In the genomic region with DNA sequence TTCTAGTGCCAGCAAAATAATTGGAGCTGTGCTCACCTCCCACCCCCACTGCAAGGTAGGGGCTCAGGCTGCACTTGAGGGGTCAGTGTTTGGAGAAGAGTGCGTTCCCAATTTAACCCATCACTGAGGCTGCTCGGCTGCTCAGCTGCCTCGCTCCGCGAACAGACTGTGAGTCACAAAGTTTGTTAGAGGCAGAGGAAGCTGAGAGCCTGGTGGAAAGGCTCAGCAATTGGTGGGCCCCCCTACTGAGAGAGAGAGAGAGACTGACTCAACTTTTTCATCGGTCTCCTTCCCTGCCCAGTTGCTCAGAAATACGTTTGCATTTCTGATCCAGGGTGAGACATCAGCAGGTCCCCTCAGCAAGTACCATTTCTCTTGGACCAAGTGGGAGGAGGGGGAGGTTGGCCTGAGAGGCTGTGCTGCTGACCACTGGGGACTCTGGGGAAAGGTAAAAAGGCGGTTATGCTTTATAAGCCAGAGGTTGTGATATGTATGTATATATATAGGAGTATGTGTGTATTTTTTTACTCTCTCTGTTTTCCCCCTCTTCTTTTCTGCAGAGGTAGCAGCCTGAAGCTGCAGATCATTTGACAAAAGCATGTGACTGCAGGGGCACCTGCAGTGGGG, we compare ENCODE assay signal across 8 cellular contexts. TPM values are rescaled to one million over a fixed set of nuclear protein-coding genes. Genes with fewer than 3 reads are reported as not detected.
A peak's percentile ranks its signal among the peaks of the same experiment; 100 is the strongest.
DNase-seq lines count a peak whose midpoint lies in the region; ATAC-seq and TF ChIP-seq lines count a peak whose summit lies in the region.

No MANE protein-coding gene starts in this region.

- H3K27me3 ChIP-seq in neuron (ENCODE audit: insufficient read depth, low read length), result peaks cover 8% of the 10 kb centered on the region

- no peak overlapping the region for H3K27ac Mint-ChIP-seq in activated B cell treated with CpG ODN at 0.5 μM for 24 hours

- in situ Hi-C loops in ACHN (cut with HindIII; ENCODE audit: low pct_ligation_motif_present, low pct_unique_long_range_greater_than_20kb, low sequenced_read_pairs), result no loop called here

- intact Hi-C loops in activated B cell treated with CpG ODN at 0.5 μM for 24 hours (cut with micrococcal nuclease), result loop anchor here (5.0 to 10.0 kb wide), 3 partner anchors 156 to 831 kb away; a partner anchor contains a TSS

- POLR2A ChIA-PET in activated B cell treated with CpG ODN at 0.5 μM for 24 hours (lab: Charles Lee), result interaction anchor here (0.5 kb wide), 1 partner anchor 289 kb away, joined by 5 read pairs; no protein-coding TSS in a partner anchor

- H3K4me1 ChIP-seq in neuron (ENCODE audit: insufficient read depth, low read length), result peaks cover 18% of the 10 kb centered on the region

- H3K36me3 ChIP-seq in neuron (ENCODE audit: insufficient read depth, low read length), result no peaks in the 10 kb centered on the region

- ATAC-seq in activated B cell treated with CpG ODN at 0.5 μM for 24 hours (ENCODE audit: low read depth) (no peak), HG02870 (IDR thresholded peaks at IDR 0.05; ENCODE audit: unreplicated experiment) (no peak)

- H3K9me3 ChIP-seq in neuron (ENCODE audit: low read length), result no peaks in the 10 kb centered on the region

- H3K4me3 ChIP-seq in HFF-Myc (replicated peaks; ENCODE audit: low read depth, low read length) (peak overlapping the region; percentile 46; the same call in 1 of the 2 replicates), neuron (ENCODE audit: low read length) (peak overlapping the region; percentile 62)

- H3K9me3 Mint-ChIP-seq in activated B cell treated with CpG ODN at 0.5 μM for 24 hours, result no peaks in the 10 kb centered on the region

- H3K4me1 Mint-ChIP-seq in activated B cell treated with CpG ODN at 0.5 μM for 24 hours, result peaks cover 27% of the 10 kb centered on the region

- DNase-seq in ACHN, result peak; percentile 85
- peak; percentile 10 for DNase-seq in HFF-Myc (ENCODE audit: extremely low read depth, low read depth)
- DNase-seq in activated B cell treated with CpG ODN at 0.5 μM for 24 hours, result no peak
- DNase-seq in ecto neural progenitor cell (ENCODE audit: low spot score), result peak; percentile 62
- no peak for DNase-seq in DMS153 treated with DMSO at 0.1 percent for 48 hours (lab: John Stamatoyannopoulos, UW; ENCODE audit: unreplicated experiment)
- no peak for DNase-seq in GM19238 (ENCODE audit: insufficient read length, low spot score)

- peak overlapping the region; percentile 84 for H3K4me3 Mint-ChIP-seq in activated B cell treated with CpG ODN at 0.5 μM for 24 hours

- H3K36me3 Mint-ChIP-seq in activated B cell treated with CpG ODN at 0.5 μM for 24 hours (ENCODE audit: low read depth), result no peaks in the 10 kb centered on the region

- TF ChIP-seq CTCF in HFF-Myc (IDR thresholded peaks at IDR 0.05; ENCODE audit: low read depth, low read length, missing control alignments), result no peak
- TF ChIP-seq CTCF in activated B cell treated with CpG ODN at 0.5 μM for 24 hours (IDR thresholded peaks at IDR 0.05), result no peak

- no peak overlapping the region for H2AFZ ChIP-seq in neuron (ENCODE audit: low read depth, low read length)

- peaks cover 43% of the 10 kb centered on the region for H3K27me3 Mint-ChIP-seq in activated B cell treated with CpG ODN at 0.5 μM for 24 hours

- CTCF ChIA-PET in activated B cell treated with CpG ODN at 0.5 μM for 24 hours (lab: Charles Lee), result no interaction called here

RNA-seq across cellular contexts. Expression of a gene that starts 1.5 kb away (rescaled TPM):
- 0.07 and 0.10 TPM in 2 replicates for total RNA-seq in activated B cell treated with CpG ODN at 0.5 μM for 24 hours

Comparison
In these comparisons a context has a peak if more than half of its experiments do, and no peak if none do; other contexts are left out.
1. DNase-seq: peak in ACHN (single experiment), HFF-Myc (single experiment) and ecto neural progenitor cell (single experiment); none in activated B cell treated with CpG ODN at 0.5 μM for 24 hours (single experiment), DMS153 treated with DMSO at 0.1 percent for 48 hours (single experiment) and GM19238 (single experiment).